Comparison of ENCODE assay signal across 9 cellular contexts in genomic region chr2:66437601-66438497, GRCh38. TPM values are rescaled to one million over a fixed set of nuclear protein-coding genes. Genes with fewer than 3 reads are reported as not detected.
DNase-seq lines count a peak whose midpoint lies in the region; ATAC-seq and TF ChIP-seq lines count a peak whose summit lies in the region.
"Had no signal": no experiment of that assay in that cellular context is flagged by ENCODE, and none has a peak within 500 bp of the region (broad histone marks: within the 10 kb centered on the region; RNA-seq: fewer than 3 reads in every experiment).

No MANE protein-coding gene starts in this region.

- POLR2A ChIA-PET in A673 (lab: Charles Lee; ENCODE audit: low non-redundant PET), result interaction anchor here (0.6 to 0.9 kb wide), 2 partner anchors 39 to 358 kb away, joined by 3 to 4 read pairs; no protein-coding TSS in a partner anchor

- CTCF ChIA-PET in A673 (lab: Charles Lee), result no interaction called here

- DNase-seq in A673 (ENCODE audit: low spot score) (peak; percentile 64), MV-4-11 (lab: John Stamatoyannopoulos, UW) (peak; percentile 46), esophagus muscularis mucosa (ENCODE audit: extremely low spot score) (no peak), NCI-H2081 treated with DMSO at 0.1 percent for 48 hours (lab: John Stamatoyannopoulos, UW) (no peak)
- DNase-seq in activated T-cell treated with anti-CD3 and anti-CD28 coated beads, Interleukin-2, amount 50 U/mL, for 1 hour, result no peak
- DNase-seq in effector CD8-positive, alpha-beta T cell (lab: John Stamatoyannopoulos, UW), result no peak
- DNase-seq: stimulated activated CD4-positive, alpha-beta T cell treated with anti-CD3 and anti-CD28 coated beads, Interleukin-4, amount 100 ng/mL, for 4 hours had no signal

- H3K36me3 Mint-ChIP-seq in nephron (ENCODE audit: low read depth), result peaks cover 60% of the 10 kb centered on the region

- H3K9me3 ChIP-seq in A673 (ENCODE audit: low read depth, low read length, poor library complexity, severe bottlenecking) (no peaks in the 10 kb centered on the region), esophagus muscularis mucosa (no peaks in the 10 kb centered on the region)

- H3K4me1 ChIP-seq in A673 (ENCODE audit: insufficient read depth, low read length, poor library complexity, severe bottlenecking) (peaks cover 19% of the 10 kb centered on the region), esophagus muscularis mucosa (peaks cover 0 to 7% (median 3%) of the 10 kb centered on the region in 4 donors)

- H3K4me3 ChIP-seq in A673 (ENCODE audit: low read depth, low read length, poor library complexity, severe bottlenecking), result peak overlapping the region; percentile 59
- peak overlapping the region; percentile 77 to 85 (median 80) for H3K4me3 ChIP-seq in esophagus muscularis mucosa

- TF ChIP-seq EP300 in esophagus muscularis mucosa (IDR thresholded peaks at IDR 0.05), result no peak

- peaks cover 26% of the 10 kb centered on the region for H3K4me1 Mint-ChIP-seq in nephron

- no peaks in the 10 kb centered on the region for H3K27me3 ChIP-seq in A673 (replicated peaks; ENCODE audit: insufficient read depth, low read depth, low read length, poor library complexity)
- no peaks in the 10 kb centered on the region for H3K27me3 ChIP-seq in esophagus muscularis mucosa

- intact Hi-C loops in A673 (cut with micrococcal nuclease; ENCODE audit: unreplicated experiment) (loop anchor here (10.0 kb wide), 1 partner anchor 1217 kb away; no protein-coding TSS in a partner anchor), esophagus muscularis mucosa (cut with DNase I) (loop anchor here (2.0 to 5.0 kb wide), 2 partner anchors 141 to 254 kb away; no protein-coding TSS in a partner anchor)

- H3K27me3 Mint-ChIP-seq in nephron (ENCODE audit: low read depth), result peaks cover 44% of the 10 kb centered on the region

- H3K27ac ChIP-seq in A673 (ENCODE audit: low read depth, low read length, poor library complexity, severe bottlenecking), result peak overlapping the region; percentile 95
- peak overlapping the region; percentile 86 to 98 (median 93) for H3K27ac ChIP-seq in esophagus muscularis mucosa (replicated peaks in 1 of 4)

- peaks cover 51% of the 10 kb centered on the region for H3K36me3 ChIP-seq in A673 (ENCODE audit: insufficient read depth, low read length, poor library complexity, severe bottlenecking)
- peaks cover 0 to 18% (median 1%) of the 10 kb centered on the region in 4 donors for H3K36me3 ChIP-seq in esophagus muscularis mucosa

- no peak for TF ChIP-seq CTCF in A673 (conservative IDR thresholded peaks at IDR 0.05; ENCODE audit: low read depth, low read length)
- TF ChIP-seq CTCF in esophagus muscularis mucosa (IDR thresholded peaks at IDR 0.05), result no peak
- TF ChIP-seq CTCF in nephron (IDR thresholded peaks at IDR 0.05; ENCODE audit: unreplicated experiment in 3 of 3), result no peak

- ATAC-seq in HG02870 (IDR thresholded peaks at IDR 0.05; ENCODE audit: unreplicated experiment), result no peak

- WGBS in esophagus muscularis mucosa, result 7% methylated on average over 26 of the region's 26 CpGs

- BruUV-seq in A673 (replicated peaks; lab: Mats Ljungman, UMichigan), result no TSS peak

- H3K4me3 Mint-ChIP-seq in nephron, result peak overlapping the region; percentile 94 to 98 (median 97)

- peaks cover 4% of the 10 kb centered on the region for H3K9me3 Mint-ChIP-seq in nephron

- H3K27ac Mint-ChIP-seq in nephron, result peak overlapping the region; percentile 98 to 99 (median 99)

- no peak for TF ChIP-seq POLR2A in esophagus muscularis mucosa (IDR thresholded peaks at IDR 0.05; ENCODE audit: low read depth)

RNA-seq across cellular contexts. Expression of gene MEIS1, which starts 2.9 kb away (rescaled TPM):
- total RNA-seq in A673 (2021) (89.4 and 103 TPM in 2 replicates), esophagus muscularis mucosa (100 to 1,000 TPM in 3 of 4 donors, 10 to 100 TPM in 1; 89.8 to 166 (median 132) TPM)

Comparison
In these comparisons a context has a peak if more than half of its experiments do, and no peak if none do; other contexts are left out.
1. DNase-seq: peak in A673 (single experiment) and MV-4-11 (single experiment); none in esophagus muscularis mucosa (single experiment), NCI-H2081 treated with DMSO at 0.1 percent for 48 hours (single experiment), activated T-cell treated with anti-CD3 and anti-CD28 coated beads, Interleukin-2, amount 50 U/mL, for 1 hour (single experiment) and effector CD8-positive, alpha-beta T cell (single experiment).